Comparison of ENCODE assay signal across 1 cellular context in genomic region chr9:107732781-107733529, GRCh38.
TF ChIP-seq lines count a peak whose summit lies in the region.

No MANE protein-coding gene starts in this region.

TF ChIP-seq in GM23338, 12 proteins besides CTCF, POLR2A, EP300 and RAD21 (continued from another document):
- TF ChIP-seq STAT1 (IDR thresholded peaks at IDR 0.05; ENCODE audit: unreplicated experiment) = no peak
TF ChIP-seq in GM23338: peak in this region for 0.
